Comparison of ENCODE assay signal across 15 cellular contexts in the genomic region with DNA sequence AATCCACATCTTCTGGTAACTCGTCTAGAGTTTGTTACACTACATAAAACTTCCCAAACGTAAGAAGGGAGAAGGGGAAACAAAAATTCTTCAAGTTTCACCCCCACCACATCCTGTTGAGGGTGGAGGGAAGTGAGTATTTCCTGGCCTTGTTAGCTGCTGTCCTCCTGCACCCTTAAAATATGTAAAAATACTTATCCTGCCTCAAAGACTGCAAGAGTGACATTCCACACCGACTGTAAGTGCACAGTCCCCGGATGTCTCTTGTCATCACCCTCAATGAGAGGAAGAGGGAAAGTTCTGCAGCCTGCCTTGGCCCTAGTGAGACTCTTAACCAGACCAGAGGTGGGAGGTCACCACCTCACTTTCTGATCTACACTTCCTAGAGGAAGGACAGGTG. TPM values are rescaled to one million over a fixed set of nuclear protein-coding genes. Genes with fewer than 3 reads are reported as not detected.
DNase-seq lines count a peak whose midpoint lies in the region; TF ChIP-seq lines count a peak whose summit lies in the region.
"Had no signal": no experiment of that assay in that cellular context is flagged by ENCODE, and none has a peak within 500 bp of the region (broad histone marks: within the 10 kb centered on the region; RNA-seq: fewer than 3 reads in every experiment).

No MANE protein-coding gene starts in this region.

- H2AFZ ChIP-seq in neural cell (ENCODE audit: low read depth, low read length): no peak overlapping the region
- no peak overlapping the region for H2AFZ ChIP-seq in smooth muscle cell (ENCODE audit: low read depth)
- H2AFZ ChIP-seq in hepatocyte: no peak overlapping the region

- H3K27me3 ChIP-seq in neural cell (ENCODE audit: insufficient read depth, low read depth, low read length): no peaks in the 10 kb centered on the region
- H3K27me3 ChIP-seq in smooth muscle cell (ENCODE audit: low read depth): peaks cover 25% of the 10 kb centered on the region
- peaks cover 30% of the 10 kb centered on the region for H3K27me3 ChIP-seq in hepatocyte
- H3K27me3 ChIP-seq: testis had no signal

- DNase-seq in GDM1 (lab: John Stamatoyannopoulos, UW): peak; percentile 32
- no peak for DNase-seq in activated T-helper 2 cell treated with anti-CD3 and anti-CD28 coated beads, Interferon-gamma antibody, Interleukin-2, Interleukin-4, amounts not matched to agents 10 μg/mL and 5 μg/mL and 100 μg/mL, durations not matched to agents 14 hours and 24 hours and 36 hours (ENCODE audit: low spot score)
- DNase-seq in smooth muscle cell (lab: John Stamatoyannopoulos, UW; ENCODE audit: unreplicated experiment): no peak
- no peak for DNase-seq in hepatocyte (ENCODE audit: low spot score)
- DNase-seq in NCI-H2196 treated with DMSO at 0.1 percent for 48 hours (lab: John Stamatoyannopoulos, UW; ENCODE audit: unreplicated experiment): no peak
- DNase-seq: activated CD8-positive, alpha-beta memory T cell treated with anti-CD3 and anti-CD28 coated beads, Interleukin-2, amount 50 U/mL, for 48 hours; central memory CD4-positive, alpha-beta T cell; DMS79; KBM-7; NCI-H446 treated with DMSO at 0.1 percent for 48 hours; testis had no signal

- TF ChIP-seq CTCF in neural cell (IDR thresholded peaks at IDR 0.05; ENCODE audit: poor library complexity, severe bottlenecking) (no peak), smooth muscle cell (IDR thresholded peaks at IDR 0.05; ENCODE audit: borderline replicate concordance, insufficient read depth, poor library complexity, severe bottlenecking) (no peak), hepatocyte (IDR thresholded peaks at IDR 0.05; ENCODE audit: poor library complexity) (no peak)

- H4K20me1 ChIP-seq in neural cell (ENCODE audit: insufficient read depth) (no peaks in the 10 kb centered on the region), smooth muscle cell (ENCODE audit: low read depth) (no peaks in the 10 kb centered on the region), hepatocyte (ENCODE audit: insufficient read depth, poor library complexity, severe bottlenecking) (no peaks in the 10 kb centered on the region)

- H3K4me3 ChIP-seq in neural cell (ENCODE audit: low read length) (peak overlapping the region; percentile 76), smooth muscle cell (no peak overlapping the region), hepatocyte (no peak overlapping the region)
- H3K4me3 ChIP-seq: SK-N-MC, testis had no signal

- TF ChIP-seq RAD21 in neural cell (conservative IDR thresholded peaks at IDR 0.05): no peak

- H3K79me2 ChIP-seq in neural cell (replicated peaks; ENCODE audit: insufficient read depth, low read length): peaks cover 7% of the 10 kb centered on the region
- H3K79me2 ChIP-seq in smooth muscle cell (ENCODE audit: low read depth): no peaks in the 10 kb centered on the region
- H3K79me2 ChIP-seq in hepatocyte: no peaks in the 10 kb centered on the region

- no peak for TF ChIP-seq EP300 in neural cell (conservative IDR thresholded peaks at IDR 0.05; ENCODE audit: poor library complexity, severe bottlenecking)

- H3K9me3 Mint-ChIP-seq in activated T-helper 2 cell treated with anti-CD3 and anti-CD28 coated beads, Interferon-gamma antibody, Interleukin-2, Interleukin-4, amounts not matched to agents 10 μg/mL and 5 μg/mL and 100 μg/mL, durations not matched to agents 14 hours and 24 hours and 36 hours: no peaks in the 10 kb centered on the region

- H3K9ac ChIP-seq in neural cell (ENCODE audit: low read length) (no peak overlapping the region), smooth muscle cell (ENCODE audit: low read depth) (no peak overlapping the region)

- H3K9me3 ChIP-seq in KOPT-K1 (ENCODE audit: insufficient read depth, low read length, poor library complexity, severe bottlenecking) (no peaks in the 10 kb centered on the region), neural cell (ENCODE audit: low read length) (no peaks in the 10 kb centered on the region), smooth muscle cell (replicated peaks; ENCODE audit: low read depth) (no peaks in the 10 kb centered on the region), hepatocyte (ENCODE audit: low read depth) (no peaks in the 10 kb centered on the region)
- H3K9me3 ChIP-seq: testis had no signal

- peak overlapping the region; percentile 20 for H3K4me3 Mint-ChIP-seq in activated T-helper 2 cell treated with anti-CD3 and anti-CD28 coated beads, Interferon-gamma antibody, Interleukin-2, Interleukin-4, amounts not matched to agents 10 μg/mL and 5 μg/mL and 100 μg/mL, durations not matched to agents 14 hours and 24 hours and 36 hours (ENCODE audit: low read depth)

- peak overlapping the region; percentile 52 for H3K4me2 ChIP-seq in neural cell (ENCODE audit: low read length)
- no peak overlapping the region for H3K4me2 ChIP-seq in smooth muscle cell
- no peak overlapping the region for H3K4me2 ChIP-seq in hepatocyte

- intact Hi-C loops in activated T-helper 2 cell treated with anti-CD3 and anti-CD28 coated beads, Interferon-gamma antibody, Interleukin-2, Interleukin-4, amounts not matched to agents 10 μg/mL and 5 μg/mL and 100 μg/mL, durations not matched to agents 14 hours and 24 hours and 36 hours (cut with micrococcal nuclease): loop anchor here (5.0 kb wide), 1 partner anchor 39 kb away; a partner anchor contains a TSS

- H3F3A ChIP-seq in neural cell (ENCODE audit: insufficient read depth, low read length, poor library complexity, severe bottlenecking): no peaks in the 10 kb centered on the region
- H3F3A ChIP-seq in smooth muscle cell (ENCODE audit: low read depth): no peaks in the 10 kb centered on the region

- peak overlapping the region; percentile 47 for H3K27ac Mint-ChIP-seq in activated T-helper 2 cell treated with anti-CD3 and anti-CD28 coated beads, Interferon-gamma antibody, Interleukin-2, Interleukin-4, amounts not matched to agents 10 μg/mL and 5 μg/mL and 100 μg/mL, durations not matched to agents 14 hours and 24 hours and 36 hours

- no peaks in the 10 kb centered on the region for H3K9me2 ChIP-seq in neural cell (ENCODE audit: insufficient read depth, low read length)
- no peaks in the 10 kb centered on the region for H3K9me2 ChIP-seq in hepatocyte (replicated peaks; ENCODE audit: insufficient read depth)

- peak overlapping the region; percentile 68 for H3K27ac ChIP-seq in KOPT-K1 (ENCODE audit: low read depth, low read length, poor library complexity, severe bottlenecking)
- no peak overlapping the region for H3K27ac ChIP-seq in neural cell (ENCODE audit: low read length)
- no peak overlapping the region for H3K27ac ChIP-seq in smooth muscle cell (ENCODE audit: low read depth)
- no peak overlapping the region for H3K27ac ChIP-seq in hepatocyte
- H3K27ac ChIP-seq: SK-N-MC, testis had no signal

- 54% methylated on average over 4 of the region's 4 CpGs for WGBS in smooth muscle cell (ENCODE audit: low lambda C conversion rate)
- 59% methylated on average over 4 of the region's 4 CpGs for WGBS in hepatocyte (ENCODE audit: low lambda C conversion rate, missing lambda C conversion rate)

- H3K36me3 Mint-ChIP-seq in activated T-helper 2 cell treated with anti-CD3 and anti-CD28 coated beads, Interferon-gamma antibody, Interleukin-2, Interleukin-4, amounts not matched to agents 10 μg/mL and 5 μg/mL and 100 μg/mL, durations not matched to agents 14 hours and 24 hours and 36 hours (ENCODE audit: low read depth): peaks cover 4% of the 10 kb centered on the region

- peaks cover 25% of the 10 kb centered on the region for H3K27me3 Mint-ChIP-seq in activated T-helper 2 cell treated with anti-CD3 and anti-CD28 coated beads, Interferon-gamma antibody, Interleukin-2, Interleukin-4, amounts not matched to agents 10 μg/mL and 5 μg/mL and 100 μg/mL, durations not matched to agents 14 hours and 24 hours and 36 hours (ENCODE audit: low read depth)

- H3K4me1 Mint-ChIP-seq in activated T-helper 2 cell treated with anti-CD3 and anti-CD28 coated beads, Interferon-gamma antibody, Interleukin-2, Interleukin-4, amounts not matched to agents 10 μg/mL and 5 μg/mL and 100 μg/mL, durations not matched to agents 14 hours and 24 hours and 36 hours (ENCODE audit: low read depth): peaks cover 42% of the 10 kb centered on the region

- H3K36me3 ChIP-seq in KOPT-K1 (ENCODE audit: insufficient read depth, low read length): no peaks in the 10 kb centered on the region
- no peaks in the 10 kb centered on the region for H3K36me3 ChIP-seq in neural cell (ENCODE audit: insufficient read depth, low read length)
- no peaks in the 10 kb centered on the region for H3K36me3 ChIP-seq in smooth muscle cell (ENCODE audit: low read depth)
- no peaks in the 10 kb centered on the region for H3K36me3 ChIP-seq in hepatocyte (replicated peaks; ENCODE audit: insufficient read depth, low read depth)

- peaks cover 9% of the 10 kb centered on the region for H3K4me1 ChIP-seq in smooth muscle cell (ENCODE audit: low read depth)
- no peaks in the 10 kb centered on the region for H3K4me1 ChIP-seq in hepatocyte (ENCODE audit: insufficient read depth)
- H3K4me1 ChIP-seq: testis had no signal

TF ChIP-seq in neural cell, 6 proteins besides CTCF, POLR2A, EP300 and RAD21 (continues in another document):
- TF ChIP-seq TAF1 (IDR thresholded peaks at IDR 0.05; ENCODE audit: low read depth): no peak
- TF ChIP-seq POLR2AphosphoS5 (IDR thresholded peaks at IDR 0.05): no peak

RNA-seq across cellular contexts. Expression of a gene that starts 3.3 kb away (rescaled TPM):
- 0.05 and 0.09 TPM in 2 replicates for total RNA-seq in activated T-helper 2 cell treated with anti-CD3 and anti-CD28 coated beads, Interferon-gamma antibody, Interleukin-2, Interleukin-4, amounts not matched to agents 10 μg/mL and 5 μg/mL and 100 μg/mL, durations not matched to agents 14 hours and 24 hours and 36 hours
- polyA plus RNA-seq in neural cell (15.8 and 16.8 TPM in 2 replicates), smooth muscle cell (0.15 and 0.54 TPM in 2 replicates), hepatocyte (0.30 TPM in 1 of 2 replicates, not detected in the other)
- polyA minus RNA-seq in neural cell: 24.6 and 26.7 TPM in 2 replicates
- total RNA-seq in smooth muscle cell (0.09 TPM in 1 of 2 replicates, not detected in the other), hepatocyte (0.50 and 0.76 TPM in 2 replicates)
- polyA plus RNA-seq: keratinocyte had no signal

RNA-seq across cellular contexts. Expression of a gene that starts 33.1 kb away (rescaled TPM):
- 16.8 and 17.6 TPM in 2 replicates for total RNA-seq in activated T-helper 2 cell treated with anti-CD3 and anti-CD28 coated beads, Interferon-gamma antibody, Interleukin-2, Interleukin-4, amounts not matched to agents 10 μg/mL and 5 μg/mL and 100 μg/mL, durations not matched to agents 14 hours and 24 hours and 36 hours
- 0.08 and 0.52 TPM in 2 replicates for polyA plus RNA-seq in neural cell
- polyA minus RNA-seq in neural cell: 0.12 and 0.24 TPM in 2 replicates
- 3.4 and 6.4 TPM in 2 replicates for total RNA-seq in smooth muscle cell
- polyA plus RNA-seq in smooth muscle cell: 7.5 and 8.5 TPM in 2 replicates
- total RNA-seq in hepatocyte: 6.6 and 8.4 TPM in 2 replicates
- 13.1 and 14.6 TPM in 2 replicates for polyA plus RNA-seq in hepatocyte

RNA-seq across cellular contexts. Expression of a gene that starts 41.2 kb away (rescaled TPM):
- total RNA-seq in activated T-helper 2 cell treated with anti-CD3 and anti-CD28 coated beads, Interferon-gamma antibody, Interleukin-2, Interleukin-4, amounts not matched to agents 10 μg/mL and 5 μg/mL and 100 μg/mL, durations not matched to agents 14 hours and 24 hours and 36 hours: 44.3 and 44.8 TPM in 2 replicates
- polyA plus RNA-seq in neural cell: 91.3 and 95.3 TPM in 2 replicates
- 44.5 and 51.9 TPM in 2 replicates for polyA minus RNA-seq in neural cell
- total RNA-seq in smooth muscle cell: 18.9 and 25.5 TPM in 2 replicates
- 52.1 and 53.5 TPM in 2 replicates for polyA plus RNA-seq in smooth muscle cell
- total RNA-seq in hepatocyte: 25.9 and 32.9 TPM in 2 replicates
- polyA plus RNA-seq in hepatocyte: 46.4 and 53.2 TPM in 2 replicates
